ENCODE assay signal across 8 cellular contexts in genomic region chr17:77089118-77089477, GRCh38.
DNase-seq lines count a peak whose midpoint lies in the region; ATAC-seq lines count a peak whose summit lies in the region.

No MANE protein-coding gene starts in this region.

- H3K4me3 Mint-ChIP-seq in activated T-cell treated with anti-CD3 and anti-CD28 coated beads, Interleukin-2, amount 50 U/mL, for 24 hours = peak overlapping the region; percentile 97
- peak overlapping the region; percentile 98 for H3K4me3 Mint-ChIP-seq in activated naive CD4-positive, alpha-beta T cell treated with anti-CD3 and anti-CD28 coated beads, Interleukin-2, amount 50 U/mL, for 24 hours
- peak overlapping the region; percentile 97 for H3K4me3 Mint-ChIP-seq in stimulated activated effector memory CD8-positive, alpha-beta T cell treated with anti-CD3 and anti-CD28 coated beads, Interleukin-12 subunit alpha, Interleukin-12 subunit beta, amount 100 ng/mL, for 72 hours

- peak; percentile 48 for DNase-seq in activated T-cell treated with anti-CD3 and anti-CD28 coated beads, Interleukin-2, amount 50 U/mL, for 24 hours
- no peak for DNase-seq in activated T-cell treated with anti-CD3 and anti-CD28 coated beads for 4 hours
- DNase-seq in stimulated activated effector memory CD8-positive, alpha-beta T cell treated with anti-CD3 and anti-CD28 coated beads, Interleukin-12 subunit alpha, Interleukin-12 subunit beta, amount 100 ng/mL, for 72 hours (ENCODE audit: low spot score in 2 of 2) = no peak
- no peak for DNase-seq in hypothalamus (lab: John Stamatoyannopoulos, UW)
- no peak for DNase-seq in EL

- peak; percentile 4 for ATAC-seq in stimulated activated effector memory CD8-positive, alpha-beta T cell treated with anti-CD3 and anti-CD28 coated beads, Interleukin-12 subunit alpha, Interleukin-12 subunit beta, amount 100 ng/mL, for 72 hours
- ATAC-seq in HG03097 (IDR thresholded peaks at IDR 0.05; ENCODE audit: low FRiP score, unreplicated experiment) = no peak

- peaks cover 8% of the 10 kb centered on the region for H3K27me3 Mint-ChIP-seq in activated T-cell treated with anti-CD3 and anti-CD28 coated beads, Interleukin-2, amount 50 U/mL, for 24 hours
- no peaks in the 10 kb centered on the region for H3K27me3 Mint-ChIP-seq in activated naive CD4-positive, alpha-beta T cell treated with anti-CD3 and anti-CD28 coated beads, Interleukin-2, amount 50 U/mL, for 24 hours

- peak overlapping the region; percentile 87 for H3K4me3 ChIP-seq in iPS-11a (ENCODE audit: low read depth, low read length)

- peak overlapping the region; percentile 99 for H3K27ac Mint-ChIP-seq in activated T-cell treated with anti-CD3 and anti-CD28 coated beads, Interleukin-2, amount 50 U/mL, for 24 hours
- H3K27ac Mint-ChIP-seq in activated naive CD4-positive, alpha-beta T cell treated with anti-CD3 and anti-CD28 coated beads, Interleukin-2, amount 50 U/mL, for 24 hours = peak overlapping the region; percentile 99
- H3K27ac Mint-ChIP-seq in stimulated activated effector memory CD8-positive, alpha-beta T cell treated with anti-CD3 and anti-CD28 coated beads, Interleukin-12 subunit alpha, Interleukin-12 subunit beta, amount 100 ng/mL, for 72 hours = peak overlapping the region; percentile 99

- peaks cover 58% of the 10 kb centered on the region for H3K36me3 Mint-ChIP-seq in activated T-cell treated with anti-CD3 and anti-CD28 coated beads, Interleukin-2, amount 50 U/mL, for 24 hours (ENCODE audit: low read depth)
- peaks cover 16% of the 10 kb centered on the region for H3K36me3 Mint-ChIP-seq in activated naive CD4-positive, alpha-beta T cell treated with anti-CD3 and anti-CD28 coated beads, Interleukin-2, amount 50 U/mL, for 24 hours
- peaks cover 59% of the 10 kb centered on the region for H3K36me3 Mint-ChIP-seq in stimulated activated effector memory CD8-positive, alpha-beta T cell treated with anti-CD3 and anti-CD28 coated beads, Interleukin-12 subunit alpha, Interleukin-12 subunit beta, amount 100 ng/mL, for 72 hours

- H3K9me3 Mint-ChIP-seq in activated T-cell treated with anti-CD3 and anti-CD28 coated beads, Interleukin-2, amount 50 U/mL, for 24 hours = no peaks in the 10 kb centered on the region
- H3K9me3 Mint-ChIP-seq in activated naive CD4-positive, alpha-beta T cell treated with anti-CD3 and anti-CD28 coated beads, Interleukin-2, amount 50 U/mL, for 24 hours = no peaks in the 10 kb centered on the region
- peaks cover 2% of the 10 kb centered on the region for H3K9me3 Mint-ChIP-seq in stimulated activated effector memory CD8-positive, alpha-beta T cell treated with anti-CD3 and anti-CD28 coated beads, Interleukin-12 subunit alpha, Interleukin-12 subunit beta, amount 100 ng/mL, for 72 hours

- peaks cover 67% of the 10 kb centered on the region for H3K4me1 Mint-ChIP-seq in activated T-cell treated with anti-CD3 and anti-CD28 coated beads, Interleukin-2, amount 50 U/mL, for 24 hours (ENCODE audit: low read depth)
- H3K4me1 Mint-ChIP-seq in activated naive CD4-positive, alpha-beta T cell treated with anti-CD3 and anti-CD28 coated beads, Interleukin-2, amount 50 U/mL, for 24 hours = peaks cover 50% of the 10 kb centered on the region
- H3K4me1 Mint-ChIP-seq in stimulated activated effector memory CD8-positive, alpha-beta T cell treated with anti-CD3 and anti-CD28 coated beads, Interleukin-12 subunit alpha, Interleukin-12 subunit beta, amount 100 ng/mL, for 72 hours = peaks cover 45% of the 10 kb centered on the region
